In the genomic region with DNA sequence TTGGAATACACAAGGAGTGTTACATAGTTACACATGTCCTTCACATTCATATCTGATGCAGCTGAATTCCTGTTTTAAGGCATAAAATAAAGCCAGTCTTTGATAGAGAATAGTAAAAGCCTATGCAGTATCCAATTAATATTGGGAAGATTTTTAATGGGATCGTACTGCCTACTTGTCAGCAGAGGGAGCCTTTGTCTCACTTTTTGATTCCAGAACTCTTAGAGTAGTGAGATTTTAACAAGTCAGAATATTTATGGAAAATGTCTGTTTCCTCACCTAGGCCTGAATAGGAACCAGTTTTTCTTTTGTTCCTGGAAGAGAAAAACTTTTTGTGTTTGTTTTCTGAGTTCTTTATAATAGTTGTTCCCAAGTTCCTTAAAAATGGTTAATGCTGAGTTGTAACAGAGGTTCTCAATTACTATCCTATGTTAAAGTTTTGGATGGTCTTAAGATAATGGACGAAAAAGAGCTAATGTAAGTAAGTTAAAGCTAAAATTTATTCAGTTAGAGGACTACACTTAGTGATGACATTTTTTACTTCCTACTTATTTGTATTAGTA, we compare ENCODE assay signal across 8 cellular contexts.
DNase-seq lines count a peak whose midpoint lies in the region; ATAC-seq and TF ChIP-seq lines count a peak whose summit lies in the region.

No MANE protein-coding gene starts in this region.

- H3K4me3 Mint-ChIP-seq in HFFc6: no peak overlapping the region

- no peak overlapping the region for H3K4me3 ChIP-seq in BJ (ENCODE audit: low read depth, low read length)

- H3K27me3 ChIP-seq in BJ (ENCODE audit: control insufficient read depth, insufficient read depth, low read length): no peaks in the 10 kb centered on the region

- CTCF ChIA-PET in BJ (lab: Yijun Ruan, JAX): interaction anchor here (0.7 to 2.3 kb wide), 21 partner anchors 10 to 922 kb away, joined by 3 to 11 read pairs (median 3); no protein-coding TSS in a partner anchor

- POLR2A ChIA-PET in BJ (lab: Charles Lee): interaction anchor here (0.5 to 0.6 kb wide), 2 partner anchors 84 to 691 kb away, joined by 3 to 4 read pairs; no protein-coding TSS in a partner anchor

- no peaks in the 10 kb centered on the region for H3K36me3 ChIP-seq in BJ (ENCODE audit: control insufficient read depth, insufficient read depth, low read length)

- DNase-seq in BJ (ENCODE audit: low read depth) (no peak), HFFc6 (peak; percentile 60), NCI-H748 (lab: John Stamatoyannopoulos, UW; ENCODE audit: unreplicated experiment) (peak; percentile 51), cerebellum (ENCODE audit: low spot score) (peak; percentile 46), medulla oblongata (ENCODE audit: extremely low spot score) (peak; percentile 68)
- DNase-seq in activated naive CD4-positive, alpha-beta T cell treated with anti-CD3 and anti-CD28 coated beads, Interleukin-2, amount 50 U/mL, for 16 hours: no peak

- TF ChIP-seq CTCF in BJ (IDR thresholded peaks at IDR 0.05; ENCODE audit: insufficient read depth, low read depth, low read length) (peak; percentile 66), HFFc6 (IDR thresholded peaks at IDR 0.05) (peak; percentile 87)

- no peaks in the 10 kb centered on the region for H3K4me1 Mint-ChIP-seq in HFFc6 (ENCODE audit: low read depth)

- no peaks in the 10 kb centered on the region for H3K9me3 Mint-ChIP-seq in HFFc6

- ATAC-seq in HG02973 (IDR thresholded peaks at IDR 0.05; ENCODE audit: unreplicated experiment) (no peak), HG02588 (IDR thresholded peaks at IDR 0.05; ENCODE audit: unreplicated experiment) (no peak)

- H3K27ac Mint-ChIP-seq in HFFc6: no peak overlapping the region

- H3K36me3 Mint-ChIP-seq in HFFc6 (ENCODE audit: low read depth): no peaks in the 10 kb centered on the region

- H3K27me3 Mint-ChIP-seq in HFFc6 (ENCODE audit: insufficient read depth): no peaks in the 10 kb centered on the region

Comparison
In these comparisons a context has a peak if more than half of its experiments do, and no peak if none do; other contexts are left out.
1. DNase-seq: peak in HFFc6 (single experiment), NCI-H748 (single experiment), cerebellum (single experiment) and medulla oblongata (single experiment); none in BJ (single experiment) and activated naive CD4-positive, alpha-beta T cell treated with anti-CD3 and anti-CD28 coated beads, Interleukin-2, amount 50 U/mL, for 16 hours (single experiment).